9 cellular contexts compared by ENCODE assay signal in the genomic region with DNA sequence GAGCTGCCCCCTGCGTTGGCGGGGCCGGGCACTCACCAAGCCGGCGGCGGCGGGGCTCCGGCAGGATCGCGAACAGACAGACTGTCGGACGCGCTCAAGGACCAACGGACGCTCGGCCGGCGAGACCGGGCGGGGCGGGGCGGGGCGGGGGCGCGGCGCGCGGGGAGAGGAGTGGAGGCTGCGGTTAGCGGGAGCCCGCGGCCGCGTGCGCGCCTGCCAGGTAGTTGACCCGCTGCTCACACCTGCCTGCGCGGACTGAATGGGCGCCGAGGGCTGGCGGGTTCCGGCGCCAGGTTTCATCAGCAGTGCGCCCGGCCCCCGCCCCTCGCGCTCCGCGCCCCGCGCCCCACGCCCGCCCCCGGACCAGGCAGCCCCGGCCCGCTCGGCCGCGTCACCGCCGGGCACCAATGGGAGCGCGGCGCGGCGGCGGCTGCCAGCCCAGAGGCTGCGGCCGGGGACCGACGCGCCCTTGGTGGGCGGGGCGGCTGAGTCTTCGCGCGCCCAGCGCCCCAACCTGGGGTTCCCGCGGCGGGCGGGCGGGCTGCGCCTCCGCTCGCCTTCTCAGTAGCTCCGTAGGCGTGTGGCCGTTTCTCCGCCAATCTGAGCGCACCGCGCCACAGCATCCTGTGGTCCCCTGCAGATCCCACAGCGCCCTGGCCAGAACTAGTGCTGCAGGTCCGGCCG. TPM values are rescaled to one million over a fixed set of nuclear protein-coding genes. Genes with fewer than 3 reads are reported as not detected.
DNase-seq lines count a peak whose midpoint lies in the region; ATAC-seq, FAIRE-seq and TF ChIP-seq lines count a peak whose summit lies in the region.
"Had no signal": no experiment of that assay in that cellular context is flagged by ENCODE, and none has a peak within 500 bp of the region (broad histone marks: within the 10 kb centered on the region; RNA-seq: fewer than 3 reads in every experiment).

A gene (minus strand): TSS at position 309 of the 684 bp plus-strand sequence. CDS start 59,500 bp downstream, outside the sequence.

- H4K20me1 ChIP-seq in BLaER1 treated with 17β-estradiol and CSF1 and Interleukin-3, amounts not matched to agents 10 nM and 100 nM: peaks cover 27 to 43% (median 33%) of the 10 kb centered on the region in 11 experiments; a peak in 20 of 22 replicates
- peaks cover 31% of the 10 kb centered on the region for H4K20me1 ChIP-seq in HepG2 (ENCODE audit: insufficient read depth, low read length)

- WGBS in HepG2 (ENCODE audit: low lambda C conversion rate): 7% methylated on average over 2 of the region's 98 CpGs

- no peaks in the 10 kb centered on the region for H3K27me3 ChIP-seq in BLaER1 treated with 17β-estradiol and CSF1 and Interleukin-3, amounts not matched to agents 10 nM and 100 nM
- peaks cover 0 to 4% of the 10 kb centered on the region in 2 experiments; a peak in 2 of 5 replicates for H3K27me3 ChIP-seq in HepG2 (ENCODE audit: control insufficient read depth in 1 of 2, insufficient read depth in 2 of 2, low read length in 2 of 2)

- FAIRE-seq in GM19239 (lab: Jason Lieb, UNC) (peak; percentile 8), HepG2 (lab: Jason Lieb, UNC) (no peak)
- FAIRE-seq: islet of Langerhans had no signal

- CTCF ChIA-PET in HepG2 (lab: Yijun Ruan, JAX; ENCODE audit: low intra/inter-chr PET ratio, low total read pairs): no interaction called here

- intact Hi-C loops in HepG2 (cut with micrococcal nuclease; ENCODE audit: unreplicated experiment): loop anchor here (5.0 to 10.0 kb wide), 2 partner anchors 91 to 1022 kb away; a partner anchor contains a TSS

- no peak within 1 kb of the TSS for H2AFZ ChIP-seq in HepG2 (ENCODE audit: low read length)

- no TSS peak for BruUV-seq in HepG2 (replicated peaks; lab: Mats Ljungman, UMichigan)

- TF ChIP-seq RAD21 in HepG2 (CRISPR knock-in tag; IDR thresholded peaks at IDR 0.05): 0 out of 2 replicates have a peak, but pooled peaks have one; percentile 12

- H3K9ac ChIP-seq in BLaER1 treated with 17β-estradiol and CSF1 and Interleukin-3, amounts not matched to agents 10 nM and 100 nM: peak within 1 kb of the TSS; percentile 96 to 100 (median 98)
- H3K9ac ChIP-seq in HepG2 (ENCODE audit: insufficient read depth, low read depth, low read length): peak within 1 kb of the TSS; percentile 96

- in situ Hi-C loops in HepG2 (cut with HindIII; ENCODE audit: extremely low pct_ligation_motif_present, low pct_unique_long_range_greater_than_20kb): loop anchor here (10.0 kb wide), 1 partner anchor 249 kb away; no protein-coding TSS in a partner anchor

- peak; percentile 85 for ATAC-seq in HG03439 (IDR thresholded peaks at IDR 0.05; ENCODE audit: unreplicated experiment)
- ATAC-seq in HepG2: peak; percentile 91

- H3K4me1 ChIP-seq in BLaER1 treated with 17β-estradiol and CSF1 and Interleukin-3, amounts not matched to agents 10 nM and 100 nM: peaks cover 20 to 46% (median 38%) of the 10 kb centered on the region in 10 experiments
- H3K4me1 ChIP-seq in HepG2 (ENCODE audit: insufficient read depth, low read length): peaks cover 44% of the 10 kb centered on the region

- H3K4me3 ChIP-seq in BLaER1 treated with 17β-estradiol and CSF1 and Interleukin-3, amounts not matched to agents 10 nM and 100 nM: peak within 1 kb of the TSS; percentile 80 to 98 (median 97)
- H3K4me3 ChIP-seq in HepG2 (replicated peaks in 1 of 3; ENCODE audit: insufficient read depth in 1 of 3, low read depth in 2 of 3, low read length in 3 of 3): peak within 1 kb of the TSS; percentile 78 to 81 (median 80)

- TF ChIP-seq POLR2A in HepG2 (IDR thresholded peaks at IDR 0.05; ENCODE audit: insufficient read depth in 1 of 2, low read depth in 2 of 2, low read length in 2 of 2): peak; percentile 66 to 70

- TF ChIP-seq EP300 in HepG2 (IDR thresholded peaks at IDR 0.05; ENCODE audit: low read depth in 2 of 2, low read length in 2 of 2): no peak
- no peak for TF ChIP-seq EP300 in HepG2 (CRISPR knock-in tag; IDR thresholded peaks at IDR 0.05; ENCODE audit: borderline replicate concordance)

- DNase-seq in GM19239 (ENCODE audit: insufficient read length, low spot score) (peak; percentile 95), NCI-H526 (lab: John Stamatoyannopoulos, UW) (peak; percentile 82 to 99), dermis microvascular lymphatic vessel endothelial cell (ENCODE audit: low read depth in 2 of 2) (peak in 1 of 2 donors; percentile 89), HepG2 (ENCODE audit: low spot score) (peak; percentile 70)
- DNase-seq in activated CD4-positive, alpha-beta T cell treated with anti-CD3 and anti-CD28 coated beads, Interleukin-2, amount 50 U/mL, for 24 hours (ENCODE audit: low read depth in 1 of 2, low spot score in 1 of 2): peak; percentile 71 to 72
- peak; percentile 91 for DNase-seq in stimulated activated CD4-positive, alpha-beta T cell treated with anti-CD3 and anti-CD28 coated beads, Interleukin-4, amount 100 ng/mL, for 1 hour

- peak within 1 kb of the TSS; percentile 92 to 100 (median 98) for H3K27ac ChIP-seq in BLaER1 treated with 17β-estradiol and CSF1 and Interleukin-3, amounts not matched to agents 10 nM and 100 nM
- peak within 1 kb of the TSS; percentile 77 for H3K27ac ChIP-seq in HepG2 (ENCODE audit: extremely low read length, insufficient read depth, low read length)

- H3K9me3 ChIP-seq in BLaER1 treated with 17β-estradiol and CSF1 and Interleukin-3, amounts not matched to agents 10 nM and 100 nM (replicated peaks in 1 of 11): no peaks in the 10 kb centered on the region
- no peaks in the 10 kb centered on the region for H3K9me3 ChIP-seq in HepG2 (ENCODE audit: low read length)

- peaks cover 45% of the 10 kb centered on the region for H3K79me2 ChIP-seq in HepG2 (ENCODE audit: insufficient read depth, low read length)

- peak within 1 kb of the TSS; percentile 78 to 92 (median 89) for H3K4me2 ChIP-seq in BLaER1 treated with 17β-estradiol and CSF1 and Interleukin-3, amounts not matched to agents 10 nM and 100 nM
- H3K4me2 ChIP-seq in HepG2 (ENCODE audit: low read depth, low read length): peak within 1 kb of the TSS; percentile 88

- POLR2A ChIA-PET in HepG2 (lab: Yijun Ruan, JAX): interaction anchor here (1.2 kb wide), 1 partner anchor 11 kb away, joined by 3 read pairs; no protein-coding TSS in a partner anchor

- peaks cover 0 to 28% (median 20%) of the 10 kb centered on the region in 11 experiments; a peak in 14 of 22 replicates for H3K36me3 ChIP-seq in BLaER1 treated with 17β-estradiol and CSF1 and Interleukin-3, amounts not matched to agents 10 nM and 100 nM
- H3K36me3 ChIP-seq in HepG2 (replicated peaks in 1 of 2; ENCODE audit: control insufficient read depth in 1 of 2, insufficient read depth in 2 of 2, low read length in 2 of 2): peaks cover 2 to 12% of the 10 kb centered on the region in 2 experiments; a peak in 2 of 5 replicates

- TF ChIP-seq CTCF in HepG2 (CRISPR knock-in tag; IDR thresholded peaks at IDR 0.05): no peak

TF ChIP-seq in HepG2, 621 proteins besides CTCF, POLR2A, EP300 and RAD21 (continues in another document):
- TF ChIP-seq, protein P1, sequence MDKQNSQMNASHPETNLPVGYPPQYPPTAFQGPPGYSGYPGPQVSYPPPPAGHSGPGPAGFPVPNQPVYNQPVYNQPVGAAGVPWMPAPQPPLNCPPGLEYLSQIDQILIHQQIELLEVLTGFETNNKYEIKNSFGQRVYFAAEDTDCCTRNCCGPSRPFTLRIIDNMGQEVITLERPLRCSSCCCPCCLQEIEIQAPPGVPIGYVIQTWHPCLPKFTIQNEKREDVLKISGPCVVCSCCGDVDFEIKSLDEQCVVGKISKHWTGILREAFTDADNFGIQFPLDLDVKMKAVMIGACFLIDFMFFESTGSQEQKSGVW (CRISPR knock-in tag; IDR thresholded peaks at IDR 0.05; ENCODE audit: borderline replicate concordance): no peak
- TF ChIP-seq, protein P2, sequence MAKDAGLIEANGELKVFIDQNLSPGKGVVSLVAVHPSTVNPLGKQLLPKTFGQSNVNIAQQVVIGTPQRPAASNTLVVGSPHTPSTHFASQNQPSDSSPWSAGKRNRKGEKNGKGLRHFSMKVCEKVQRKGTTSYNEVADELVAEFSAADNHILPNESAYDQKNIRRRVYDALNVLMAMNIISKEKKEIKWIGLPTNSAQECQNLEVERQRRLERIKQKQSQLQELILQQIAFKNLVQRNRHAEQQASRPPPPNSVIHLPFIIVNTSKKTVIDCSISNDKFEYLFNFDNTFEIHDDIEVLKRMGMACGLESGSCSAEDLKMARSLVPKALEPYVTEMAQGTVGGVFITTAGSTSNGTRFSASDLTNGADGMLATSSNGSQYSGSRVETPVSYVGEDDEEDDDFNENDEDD (CRISPR knock-in tag; IDR thresholded peaks at IDR 0.05; ENCODE audit: borderline replicate concordance): peak; percentile 83; the same call in 1 of the 2 replicates
- no peak for TF ChIP-seq ZNF44 (CRISPR knock-in tag; IDR thresholded peaks at IDR 0.05)
- TF ChIP-seq, protein P3, sequence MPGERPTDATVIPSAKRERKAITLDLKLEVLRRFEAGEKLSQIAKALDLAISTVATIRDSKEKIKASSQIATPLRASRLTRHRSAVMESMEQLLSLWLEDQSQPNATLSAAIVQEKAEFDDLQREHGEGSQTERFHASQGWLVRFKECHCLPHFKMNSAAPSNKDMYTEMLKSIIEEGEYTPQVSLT (CRISPR knock-in tag; IDR thresholded peaks at IDR 0.05; ENCODE audit: borderline replicate concordance, low read depth): no peak

RNA-seq across cellular contexts. Expression of the gene that starts here (rescaled TPM):
- 14.9 and 22.5 TPM in 2 replicates for total RNA-seq in dermis microvascular lymphatic vessel endothelial cell
- 13.6 and 14.5 TPM in 2 replicates for total RNA-seq in HepG2 (2016; rRNA removed; fragmentation: Illumina TruSeq; extraction: Trizol)
- 4.3 TPM in 2 replicates for total RNA-seq in HepG2 (2016; cell fraction: cytosol; rRNA removed; fragmentation: Illumina TruSeq; extraction: Trizol; ENCODE audit: low read depth)
- total RNA-seq in HepG2 (2016; cell fraction: insoluble cytoplasmic fraction; rRNA removed; fragmentation: Illumina TruSeq; extraction: Trizol): 12.3 and 13.9 TPM in 2 replicates
- total RNA-seq in HepG2 (2016; cell fraction: membrane; rRNA removed; fragmentation: Illumina TruSeq; extraction: Trizol): 9.0 and 9.6 TPM in 2 replicates
- total RNA-seq in HepG2 (2016; cell fraction: nucleus; rRNA removed; fragmentation: Illumina TruSeq; extraction: Trizol): 26.0 and 29.0 TPM in 2 replicates
- 15.3 and 18.3 TPM in 2 replicates for polyA plus RNA-seq in HepG2 (2011; rRNA removed)
- polyA plus RNA-seq in HepG2 (2011; cell fraction: cytosol; rRNA removed): 14.5 and 17.8 TPM in 2 replicates
- polyA plus RNA-seq in HepG2 (2011; cell fraction: nucleus; rRNA removed): 26.3 and 27.8 TPM in 2 replicates
- 34.9 and 52.5 TPM in 2 replicates for polyA plus RNA-seq in HepG2 (2012)
- polyA plus RNA-seq in HepG2 (2016; cell fraction: cytosol; fragmentation: Illumina TruSeq; extraction: Trizol; ENCODE audit: low read depth): 1.1 TPM in 2 replicates
- polyA plus RNA-seq in HepG2 (2016; cell fraction: insoluble cytoplasmic fraction; fragmentation: Illumina TruSeq; extraction: Trizol; ENCODE audit: low read depth): 11.0 and 13.3 TPM in 2 replicates
- polyA plus RNA-seq in HepG2 (2016; cell fraction: membrane; fragmentation: Illumina TruSeq; extraction: Trizol; ENCODE audit: low read depth): 3.7 and 4.0 TPM in 2 replicates
- polyA plus RNA-seq in HepG2 (2016; cell fraction: nucleus; fragmentation: Illumina TruSeq; extraction: Trizol; ENCODE audit: insufficient read depth, low read depth): 27.8 and 29.7 TPM in 2 replicates
- 27.5 and 74.3 TPM in 2 replicates for polyA minus RNA-seq in HepG2 (2011; rRNA and poly(A)+ RNA removed; ENCODE audit: low replicate concordance)
- polyA minus RNA-seq in HepG2 (2011; cell fraction: cytosol; rRNA and poly(A)+ RNA removed): 31.5 and 44.6 TPM in 2 replicates
- 44.4 and 45.6 TPM in 2 replicates for polyA minus RNA-seq in HepG2 (2011; cell fraction: nucleus; rRNA and poly(A)+ RNA removed)
